Comparison of ENCODE assay signal across 1 cellular context in the genomic region with DNA sequence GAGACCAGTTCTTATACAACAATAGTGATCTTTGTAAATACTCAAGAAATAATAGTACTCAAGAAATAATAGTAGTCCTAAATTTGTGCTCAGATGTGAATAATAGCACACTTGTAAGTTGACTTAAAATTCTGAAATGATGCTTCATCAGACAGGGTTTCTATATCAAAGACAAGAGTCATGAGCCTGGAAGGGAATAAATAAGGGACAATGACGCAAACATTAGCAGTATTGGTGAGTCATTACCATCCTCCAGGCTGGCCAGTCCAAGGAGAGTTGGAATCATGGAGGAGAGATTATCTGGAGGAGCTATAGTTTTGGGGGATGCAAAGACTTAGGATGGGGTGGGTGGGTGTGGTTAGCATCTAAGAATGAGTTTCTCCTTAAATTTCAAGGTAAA.
TF ChIP-seq lines count a peak whose summit lies in the region.

No MANE protein-coding gene starts in this region.

TF ChIP-seq in HCT116, 20 proteins besides CTCF, POLR2A, EP300 and RAD21 (continued from another document):
- TF ChIP-seq EZH2phosphoT487 (IDR thresholded peaks at IDR 0.05; ENCODE audit: borderline replicate concordance) (no peak), ZFX (IDR thresholded peaks at IDR 0.05) (no peak)
- TF ChIP-seq, protein P1, sequence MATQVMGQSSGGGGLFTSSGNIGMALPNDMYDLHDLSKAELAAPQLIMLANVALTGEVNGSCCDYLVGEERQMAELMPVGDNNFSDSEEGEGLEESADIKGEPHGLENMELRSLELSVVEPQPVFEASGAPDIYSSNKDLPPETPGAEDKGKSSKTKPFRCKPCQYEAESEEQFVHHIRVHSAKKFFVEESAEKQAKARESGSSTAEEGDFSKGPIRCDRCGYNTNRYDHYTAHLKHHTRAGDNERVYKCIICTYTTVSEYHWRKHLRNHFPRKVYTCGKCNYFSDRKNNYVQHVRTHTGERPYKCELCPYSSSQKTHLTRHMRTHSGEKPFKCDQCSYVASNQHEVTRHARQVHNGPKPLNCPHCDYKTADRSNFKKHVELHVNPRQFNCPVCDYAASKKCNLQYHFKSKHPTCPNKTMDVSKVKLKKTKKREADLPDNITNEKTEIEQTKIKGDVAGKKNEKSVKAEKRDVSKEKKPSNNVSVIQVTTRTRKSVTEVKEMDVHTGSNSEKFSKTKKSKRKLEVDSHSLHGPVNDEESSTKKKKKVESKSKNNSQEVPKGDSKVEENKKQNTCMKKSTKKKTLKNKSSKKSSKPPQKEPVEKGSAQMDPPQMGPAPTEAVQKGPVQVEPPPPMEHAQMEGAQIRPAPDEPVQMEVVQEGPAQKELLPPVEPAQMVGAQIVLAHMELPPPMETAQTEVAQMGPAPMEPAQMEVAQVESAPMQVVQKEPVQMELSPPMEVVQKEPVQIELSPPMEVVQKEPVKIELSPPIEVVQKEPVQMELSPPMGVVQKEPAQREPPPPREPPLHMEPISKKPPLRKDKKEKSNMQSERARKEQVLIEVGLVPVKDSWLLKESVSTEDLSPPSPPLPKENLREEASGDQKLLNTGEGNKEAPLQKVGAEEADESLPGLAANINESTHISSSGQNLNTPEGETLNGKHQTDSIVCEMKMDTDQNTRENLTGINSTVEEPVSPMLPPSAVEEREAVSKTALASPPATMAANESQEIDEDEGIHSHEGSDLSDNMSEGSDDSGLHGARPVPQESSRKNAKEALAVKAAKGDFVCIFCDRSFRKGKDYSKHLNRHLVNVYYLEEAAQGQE (IDR thresholded peaks at IDR 0.05; ENCODE audit: low read depth): no peak
TF ChIP-seq in HCT116: peak in this region for 4.
